ENCODE assay signal across 11 cellular contexts in genomic region chrX:6225307-6226052, GRCh38. TPM values are rescaled to one million over a fixed set of nuclear protein-coding genes. Genes with fewer than 3 reads are reported as not detected.
DNase-seq lines count a peak whose midpoint lies in the region; ATAC-seq and TF ChIP-seq lines count a peak whose summit lies in the region.
"Had no signal": no experiment of that assay in that cellular context is flagged by ENCODE, and none has a peak within 500 bp of the region (broad histone marks: within the 10 kb centered on the region; RNA-seq: fewer than 3 reads in every experiment).

No MANE protein-coding gene starts in this region.

- H3K36me3 ChIP-seq in ACC112 (ENCODE audit: insufficient read depth, low read length) (no peaks in the 10 kb centered on the region), neural cell (ENCODE audit: insufficient read depth, low read length) (no peaks in the 10 kb centered on the region), prostate gland (no peaks in the 10 kb centered on the region)

- H3K27ac Mint-ChIP-seq in IgD-negative memory B cell: peak overlapping the region in 1 of 3 donors; percentile 69

- H3K4me3 ChIP-seq in ACC112 (ENCODE audit: low read depth, low read length) (peak overlapping the region; percentile 67; the same call in 1 of the 2 replicates), coronary artery (peak overlapping the region; percentile 68), neural cell (ENCODE audit: low read length) (peak overlapping the region; percentile 83), prostate gland (no peak overlapping the region), lower leg skin (ENCODE audit: low read depth, poor library complexity, severe bottlenecking) (no peak overlapping the region)

- ATAC-seq in HG03196 (IDR thresholded peaks at IDR 0.05; ENCODE audit: unreplicated experiment): no peak
- ATAC-seq: left colon had no signal

- TF ChIP-seq POLR2A in prostate gland (IDR thresholded peaks at IDR 0.05): no peak
- no peak for TF ChIP-seq POLR2A in lower leg skin (IDR thresholded peaks at IDR 0.05)

- TF ChIP-seq EP300 in neural cell (conservative IDR thresholded peaks at IDR 0.05; ENCODE audit: poor library complexity, severe bottlenecking): no peak

- TF ChIP-seq CTCF in coronary artery (IDR thresholded peaks at IDR 0.05): no peak
- peak; percentile 50 for TF ChIP-seq CTCF in neural cell (IDR thresholded peaks at IDR 0.05; ENCODE audit: poor library complexity, severe bottlenecking)
- no peak for TF ChIP-seq CTCF in prostate gland (IDR thresholded peaks at IDR 0.05)
- TF ChIP-seq CTCF in lower leg skin (IDR thresholded peaks at IDR 0.05): no peak

- no peak overlapping the region for H3K27ac ChIP-seq in ACC112 (ENCODE audit: low read depth, low read length)
- H3K27ac ChIP-seq in coronary artery: no peak overlapping the region
- peak overlapping the region; percentile 86 for H3K27ac ChIP-seq in neural cell (ENCODE audit: low read length)
- no peak overlapping the region for H3K27ac ChIP-seq in prostate gland
- H3K27ac ChIP-seq: VCaP had no signal

- H3K4me3 Mint-ChIP-seq in IgD-negative memory B cell: peak overlapping the region; percentile 20 to 83 (median 41)

- peaks cover 0 to 5% (median under 1%) of the 10 kb centered on the region in 3 donors for H3K9me3 Mint-ChIP-seq in IgD-negative memory B cell

- peak; percentile 20 for TF ChIP-seq RAD21 in neural cell (conservative IDR thresholded peaks at IDR 0.05)

- H3K9me2 ChIP-seq in neural cell (ENCODE audit: insufficient read depth, low read length): no peaks in the 10 kb centered on the region

- intact Hi-C loops in prostate gland (cut with DNase I): no loop called here
- intact Hi-C loops in lower leg skin (cut with DNase I; ENCODE audit: low total_unique reads): no loop called here

- H3K4me1 ChIP-seq in ACC112 (ENCODE audit: control insufficient read depth, insufficient read depth, low read length, unreplicated experiment): no peaks in the 10 kb centered on the region
- no peaks in the 10 kb centered on the region for H3K4me1 ChIP-seq in prostate gland (replicated peaks)

- H2AFZ ChIP-seq in ACC112 (ENCODE audit: low read length, unreplicated experiment) (no peak overlapping the region), neural cell (ENCODE audit: low read depth, low read length) (peak overlapping the region; percentile 21)

- H3K36me3 Mint-ChIP-seq in IgD-negative memory B cell: no peaks in the 10 kb centered on the region

- H3K9me3 ChIP-seq in neural cell (ENCODE audit: low read length) (no peaks in the 10 kb centered on the region), prostate gland (no peaks in the 10 kb centered on the region)

- DNase-seq in coronary artery (ENCODE audit: low spot score) (no peak), prostate gland (ENCODE audit: low spot score) (no peak), lower leg skin (ENCODE audit: low spot score in 2 of 2) (no peak)
- no peak for DNase-seq in stimulated activated CD4-positive, alpha-beta T cell treated with anti-CD3 and anti-CD28 coated beads, Interleukin-1b, Interleukin-23, amount 100 ng/mL, for 48 hours
- DNase-seq: DMS79 treated with DMSO at 0.1 percent for 48 hours, left colon had no signal

- no peaks in the 10 kb centered on the region for H3F3A ChIP-seq in neural cell (ENCODE audit: insufficient read depth, low read length, poor library complexity, severe bottlenecking)

- H3K27me3 ChIP-seq in ACC112 (ENCODE audit: insufficient read depth, low read length): peaks cover 35% of the 10 kb centered on the region
- no peaks in the 10 kb centered on the region for H3K27me3 ChIP-seq in neural cell (ENCODE audit: insufficient read depth, low read depth, low read length)
- H3K27me3 ChIP-seq in prostate gland (replicated peaks; ENCODE audit: insufficient read depth): no peaks in the 10 kb centered on the region

- H3K9ac ChIP-seq in neural cell (ENCODE audit: low read length): peak overlapping the region; percentile 81

- no peaks in the 10 kb centered on the region for H3K79me2 ChIP-seq in ACC112 (ENCODE audit: control insufficient read depth, insufficient read depth, low read length, unreplicated experiment)
- peaks cover 19% of the 10 kb centered on the region for H3K79me2 ChIP-seq in neural cell (replicated peaks; ENCODE audit: insufficient read depth, low read length)

- peaks cover 5 to 12% (median 9%) of the 10 kb centered on the region in 3 donors for H3K4me1 Mint-ChIP-seq in IgD-negative memory B cell

- 13% methylated on average over 18 of the region's 18 CpGs for WGBS in prostate gland
- 6 to 12% methylated on average over 18 of the region's 18 CpGs for WGBS in lower leg skin, 2 donors

- H3K27me3 Mint-ChIP-seq in IgD-negative memory B cell: peaks cover 35% of the 10 kb centered on the region

- no peaks in the 10 kb centered on the region for H4K20me1 ChIP-seq in neural cell (ENCODE audit: insufficient read depth)

- no peak overlapping the region for H3K4me2 ChIP-seq in neural cell (ENCODE audit: low read length)

TF ChIP-seq in neural cell, 6 proteins besides CTCF, POLR2A, EP300 and RAD21:
- TF ChIP-seq POLR2AphosphoS5 (IDR thresholded peaks at IDR 0.05) (no peak), TAF1 (IDR thresholded peaks at IDR 0.05; ENCODE audit: low read depth) (peak; percentile 27), EZH2 (IDR thresholded peaks at IDR 0.05; ENCODE audit: borderline replicate concordance, insufficient read depth, low read length, poor library complexity, severe bottlenecking) (no peak), SMC3 (conservative IDR thresholded peaks at IDR 0.05; ENCODE audit: poor library complexity) (no peak), MXI1 (conservative IDR thresholded peaks at IDR 0.05; ENCODE audit: poor library complexity, severe bottlenecking) (peak; percentile 62), REST (IDR thresholded peaks at IDR 0.05; ENCODE audit: borderline replicate concordance) (peak; percentile 47)

RNA-seq across cellular contexts. Expression of gene NLGN4X, which starts 3.2 kb away (rescaled TPM):
- polyA plus RNA-seq in IgD-negative memory B cell (not detected), neural cell (16.4 and 18.0 TPM in 2 replicates)
- polyA minus RNA-seq in neural cell: 72.6 and 95.0 TPM in 2 replicates
- total RNA-seq in prostate gland (10 to 100 TPM in 1 of 2 donors, under 1 TPM in 1; 0.36 to 13.2 TPM), lower leg skin (1 to 10 TPM in 1 of 4 donors, under 1 TPM in 3; 0.17 to 2.2 (median 0.72) TPM)

Comparison
In these comparisons a context has a peak if more than half of its experiments do, and no peak if none do; other contexts are left out.
1. H3K4me3 ChIP-seq: peak in ACC112 (single experiment), coronary artery (single experiment) and neural cell (single experiment); none in prostate gland (0 of 2) and lower leg skin (single experiment).